In the genomic region with DNA sequence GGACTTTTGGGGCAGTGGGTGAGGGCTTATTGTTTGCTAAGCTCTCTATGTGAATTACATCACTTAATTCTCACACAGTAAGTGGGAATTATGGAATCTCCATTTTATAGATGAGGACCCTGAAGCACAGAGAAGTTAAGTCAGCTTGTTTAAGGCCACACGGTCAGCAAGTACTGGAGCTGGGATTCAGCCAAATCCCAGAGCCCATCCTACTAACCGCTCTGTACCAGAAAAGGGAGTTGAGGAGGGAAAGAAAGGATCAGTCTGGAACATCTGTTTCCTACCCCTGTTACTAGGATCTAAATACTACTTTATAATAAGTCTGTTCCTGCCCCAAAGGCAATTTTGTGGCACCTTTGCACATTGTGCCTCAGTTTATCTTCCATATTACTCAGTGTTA, we compare ENCODE assay signal across 6 cellular contexts.
"Had no signal": no experiment of that assay in that cellular context is flagged by ENCODE, and none has a peak within 500 bp of the region (broad histone marks: within the 10 kb centered on the region; RNA-seq: fewer than 3 reads in every experiment).

No MANE protein-coding gene starts in this region.

- DNase-seq: GM23248, GOT3, H7, HFFc6 had no signal

- H3K4me3 ChIP-seq: GM23248, HAP-1 had no signal

- H3K9me3 ChIP-seq: HAP-1 had no signal

- H3K36me3 ChIP-seq: HAP-1 had no signal

- H3K27ac ChIP-seq: GM23248 had no signal

- H3K4me1 ChIP-seq: HAP-1 had no signal

- ATAC-seq: HCT116 had no signal
